8 cellular contexts compared by ENCODE assay signal in genomic region chr5:181191526-181192336, GRCh38. TPM values are rescaled to one million over a fixed set of nuclear protein-coding genes. Genes with fewer than 3 reads are reported as not detected.
A peak's percentile ranks its signal among the peaks of the same experiment; 100 is the strongest.
DNase-seq lines count a peak whose midpoint lies in the region; ATAC-seq and TF ChIP-seq lines count a peak whose summit lies in the region.

No MANE protein-coding gene starts in this region.

- peak overlapping the region; percentile 96 for H3K4me2 ChIP-seq in HCT116 (ENCODE audit: low read length)

- peaks cover 18 to 49% of the 10 kb centered on the region in 2 experiments for H3K4me1 ChIP-seq in HCT116 (ENCODE audit: control insufficient read depth in 1 of 2, insufficient read depth in 2 of 2, low read length in 2 of 2)
- H3K4me1 ChIP-seq in NT2/D1 (ENCODE audit: insufficient read depth, insufficient read length), result peaks cover 2% of the 10 kb centered on the region
- no peaks in the 10 kb centered on the region for H3K4me1 ChIP-seq in urinary bladder (ENCODE audit: insufficient read depth)

- no peak for TF ChIP-seq POLR2A in HCT116 (IDR thresholded peaks at IDR 0.05; ENCODE audit: borderline replicate concordance, extremely low read depth, insufficient read depth, insufficient read length)

- H4K20me1 ChIP-seq in HCT116 (ENCODE audit: insufficient read depth), result no peaks in the 10 kb centered on the region

- peak overlapping the region; percentile 95 for H3K27ac Mint-ChIP-seq in activated naive CD4-positive, alpha-beta T cell treated with anti-CD3 and anti-CD28 coated beads, Interleukin-2, amount 10 ng/mL, durations not matched to agents 7 days and 5 days
- peak overlapping the region; percentile 99 for H3K27ac Mint-ChIP-seq in progenitor cell of endocrine pancreas

- peaks cover 29% of the 10 kb centered on the region for H3K4me1 Mint-ChIP-seq in activated naive CD4-positive, alpha-beta T cell treated with anti-CD3 and anti-CD28 coated beads, Interleukin-2, amount 10 ng/mL, durations not matched to agents 7 days and 5 days
- H3K4me1 Mint-ChIP-seq in progenitor cell of endocrine pancreas (ENCODE audit: low read depth), result peaks cover 8% of the 10 kb centered on the region

- intact Hi-C loops in HCT116 (cut with micrococcal nuclease) (loop anchor here (1.0 kb wide), 1 partner anchor 14 kb away; the partner anchor contains the start of gene TRIM7), Right ventricle myocardium inferior (cut with DNase I) (loop anchor here (1.0 kb wide), 2 partner anchors 15 to 53 kb away; no protein-coding TSS in a partner anchor)

- H3K4me3 Mint-ChIP-seq in activated naive CD4-positive, alpha-beta T cell treated with anti-CD3 and anti-CD28 coated beads, Interleukin-2, amount 10 ng/mL, durations not matched to agents 7 days and 5 days, result peak overlapping the region; percentile 86
- peak overlapping the region; percentile 87 for H3K4me3 Mint-ChIP-seq in progenitor cell of endocrine pancreas (ENCODE audit: low read depth)

- POLR2A ChIA-PET in HCT116 (lab: Charles Lee), result interaction anchor here (0.6 to 2.4 kb wide), 8 partner anchors 11 to 52 kb away, joined by 3 to 41 read pairs (median 4); partner anchors contain the start of genes RACK1, TRIM41 and TRIM7

- H3K9me2 ChIP-seq in HCT116 (ENCODE audit: insufficient read depth), result no peaks in the 10 kb centered on the region

- H3K27ac ChIP-seq in HCT116 (ENCODE audit: low read depth, low read length), result peak overlapping the region; percentile 76
- peak overlapping the region; percentile 89 for H3K27ac ChIP-seq in urinary bladder (ENCODE audit: low read depth)

- RAD21 ChIA-PET in HCT116 (lab: Charles Lee; ENCODE audit: low non-redundant PET in 1 of 2, low total read pairs in 2 of 2, uncharacterized antibody in 2 of 2, unreplicated experiment in 2 of 2), result interaction anchor here (0.6 to 0.7 kb wide), 2 partner anchors 15 to 16 kb away, joined by 3 to 7 read pairs; no protein-coding TSS in a partner anchor

- H3K36me3 ChIP-seq in HCT116 (ENCODE audit: control insufficient read depth in 1 of 2, insufficient read depth in 2 of 2, low read length in 2 of 2) (no peaks in the 10 kb centered on the region), NT2/D1 (ENCODE audit: insufficient read depth, insufficient read length, low read length) (no peaks in the 10 kb centered on the region), urinary bladder (ENCODE audit: insufficient read depth) (no peaks in the 10 kb centered on the region)

- H3K9me3 ChIP-seq in HCT116 (ENCODE audit: control insufficient read depth in 1 of 2, insufficient read depth in 1 of 2, low read depth in 1 of 2, low read length in 2 of 2) (no peaks in the 10 kb centered on the region), NT2/D1 (ENCODE audit: insufficient read depth, low read length) (no peaks in the 10 kb centered on the region)

- H3K36me3 Mint-ChIP-seq in activated naive CD4-positive, alpha-beta T cell treated with anti-CD3 and anti-CD28 coated beads, Interleukin-2, amount 10 ng/mL, durations not matched to agents 7 days and 5 days, result peaks cover 11% of the 10 kb centered on the region
- H3K36me3 Mint-ChIP-seq in progenitor cell of endocrine pancreas (ENCODE audit: insufficient read depth), result peaks cover 1% of the 10 kb centered on the region

- H3K4me3 ChIP-seq in HCT116 (replicated peaks in 1 of 2; ENCODE audit: low read depth in 1 of 2, low read length in 2 of 2), result peak overlapping the region; percentile 74 to 92
- peak overlapping the region; percentile 60 for H3K4me3 ChIP-seq in NT2/D1 (ENCODE audit: insufficient read length, low read depth)
- H3K4me3 ChIP-seq in urinary bladder (ENCODE audit: low read depth, low read length), result peak overlapping the region; percentile 66

- H3K79me2 ChIP-seq in HCT116 (ENCODE audit: insufficient read depth, low read length), result 0 out of 2 replicates have a peak, but pooled peaks cover 6% of the 10 kb centered on the region

- peak; percentile 81 for DNase-seq in GM04503 (ENCODE audit: low read depth)
- peak; percentile 89 for DNase-seq in HCT116 (ENCODE audit: low read depth, low spot score)
- DNase-seq in NT2/D1 (ENCODE audit: low read depth, low spot score), result peak; percentile 78
- peak; percentile 95 for DNase-seq in activated naive CD4-positive, alpha-beta T cell treated with anti-CD3 and anti-CD28 coated beads, Interleukin-2, amount 10 ng/mL, durations not matched to agents 7 days and 5 days
- peak; percentile 98 for DNase-seq in Right ventricle myocardium inferior (ENCODE audit: missing footprints)
- DNase-seq in progenitor cell of endocrine pancreas (ENCODE audit: low spot score, unreplicated experiment), result peak; percentile 97
- no peak for DNase-seq in NCI-H748 (lab: John Stamatoyannopoulos, UW; ENCODE audit: unreplicated experiment)

- peak; percentile 68 for ATAC-seq in HCT116
- peak; percentile 86 for ATAC-seq in Right ventricle myocardium inferior

- TF ChIP-seq RAD21 in HCT116 (IDR thresholded peaks at IDR 0.05; ENCODE audit: low read depth), result no peak

- H3K9ac ChIP-seq in HCT116 (ENCODE audit: low read length) (peak overlapping the region; percentile 92), NT2/D1 (ENCODE audit: insufficient read length, low read depth) (peak overlapping the region; percentile 79)

- TF ChIP-seq CTCF in HCT116 (IDR thresholded peaks at IDR 0.05 in 2 of 3, conservative IDR thresholded peaks at IDR 0.05 in 1 of 3; ENCODE audit: borderline replicate concordance in 1 of 3, insufficient read depth in 1 of 3, low read depth in 2 of 3, low read length in 2 of 3) (no peak), progenitor cell of endocrine pancreas (IDR thresholded peaks at IDR 0.05; ENCODE audit: unreplicated experiment) (no peak)

- peaks cover 27% of the 10 kb centered on the region for H3K27me3 Mint-ChIP-seq in activated naive CD4-positive, alpha-beta T cell treated with anti-CD3 and anti-CD28 coated beads, Interleukin-2, amount 10 ng/mL, durations not matched to agents 7 days and 5 days
- peaks cover 15% of the 10 kb centered on the region for H3K27me3 Mint-ChIP-seq in progenitor cell of endocrine pancreas

- H2AFZ ChIP-seq in HCT116 (ENCODE audit: low read depth, low read length, poor library complexity, severe bottlenecking), result no peak overlapping the region

- no peaks in the 10 kb centered on the region for H3K9me3 Mint-ChIP-seq in activated naive CD4-positive, alpha-beta T cell treated with anti-CD3 and anti-CD28 coated beads, Interleukin-2, amount 10 ng/mL, durations not matched to agents 7 days and 5 days
- H3K9me3 Mint-ChIP-seq in progenitor cell of endocrine pancreas (ENCODE audit: low read depth), result no peaks in the 10 kb centered on the region

- no peaks in the 10 kb centered on the region for H3K27me3 ChIP-seq in HCT116 (ENCODE audit: insufficient read depth, low read length)
- peaks cover 26% of the 10 kb centered on the region for H3K27me3 ChIP-seq in NT2/D1 (ENCODE audit: insufficient read depth, insufficient read length)

- no TSS peak for BruUV-seq in HCT116 (replicated peaks; lab: Mats Ljungman, UMichigan)

- CTCF ChIA-PET in HCT116 (lab: Charles Lee), result interaction anchor here (0.6 to 1.1 kb wide), 4 partner anchors 13 to 53 kb away, joined by 3 to 6 read pairs (median 4); no protein-coding TSS in a partner anchor
- CTCF ChIA-PET in activated naive CD4-positive, alpha-beta T cell treated with anti-CD3 and anti-CD28 coated beads, Interleukin-2, amount 10 ng/mL, durations not matched to agents 7 days and 5 days (lab: Charles Lee), result interaction anchor here (0.8 to 4.4 kb wide), 4 partner anchors 10 to 52 kb away, joined by 3 to 22 read pairs (median 7); partner anchors contain the start of genes RACK1 and TRIM7

- WGBS in urinary bladder, result under 1% methylated on average over 64 of the region's 64 CpGs

TF ChIP-seq in HCT116, 20 proteins besides CTCF, POLR2A, EP300 and RAD21 (continues in another document):
- TF ChIP-seq SRF (IDR thresholded peaks at IDR 0.05; ENCODE audit: low read depth), result no peak
- no peak for TF ChIP-seq CBX3 (IDR thresholded peaks at IDR 0.05; ENCODE audit: low read depth)
- TF ChIP-seq EZH2 (IDR thresholded peaks at IDR 0.05), result no peak
- no peak for TF ChIP-seq FOSL1 (IDR thresholded peaks at IDR 0.05; ENCODE audit: low read depth)
- no peak for TF ChIP-seq ZNF274 (IDR thresholded peaks at IDR 0.05; ENCODE audit: low read depth, low read length)
- TF ChIP-seq JUND (IDR thresholded peaks at IDR 0.05), result no peak
- peak; percentile 12 for TF ChIP-seq TCF7L2 (IDR thresholded peaks at IDR 0.05; ENCODE audit: borderline replicate concordance, extremely low read depth, insufficient read depth, insufficient read length)
- TF ChIP-seq EZH2phosphoT487 (IDR thresholded peaks at IDR 0.05; ENCODE audit: borderline replicate concordance), result no peak
- no peak for TF ChIP-seq SP1 (IDR thresholded peaks at IDR 0.05; ENCODE audit: low read depth)
- no peak for TF ChIP-seq ATF3 (IDR thresholded peaks at IDR 0.05)
- peak; percentile 89 for TF ChIP-seq POLR2AphosphoS5 (IDR thresholded peaks at IDR 0.05; ENCODE audit: low read depth, low read length)
- TF ChIP-seq MAX (IDR thresholded peaks at IDR 0.05), result no peak

RNA-seq across cellular contexts. Expression of gene TRIM7, which starts 13.3 kb away (rescaled TPM):
- 30.2 TPM for total RNA-seq in HCT116 (2021; ENCODE audit: unreplicated experiment)
- 21.9 and 25.3 TPM in 2 replicates for polyA plus RNA-seq in HCT116 (2012)
- total RNA-seq in Right ventricle myocardium inferior, result 14.4 TPM
- not detected in 2 replicates for total RNA-seq in progenitor cell of endocrine pancreas
- total RNA-seq in urinary bladder, result 1.2 TPM
- polyA plus RNA-seq in urinary bladder, result 3.7 TPM

RNA-seq across cellular contexts. Expression of gene TRIM41, which starts 31.4 kb away (rescaled TPM):
- total RNA-seq in HCT116 (2021; ENCODE audit: unreplicated experiment), result 51.8 TPM
- 34.1 and 37.8 TPM in 2 replicates for polyA plus RNA-seq in HCT116 (2012)
- 20.9 TPM for total RNA-seq in Right ventricle myocardium inferior
- 37.4 and 37.6 TPM in 2 replicates for total RNA-seq in progenitor cell of endocrine pancreas
- total RNA-seq in urinary bladder, result 8.8 TPM
- 20.6 TPM for polyA plus RNA-seq in urinary bladder

RNA-seq across cellular contexts. Expression of gene OR2V2, which starts 44.3 kb away (rescaled TPM):
- not detected for total RNA-seq in HCT116 (2021; ENCODE audit: unreplicated experiment)
- polyA plus RNA-seq in HCT116 (2012), result 0.02 TPM in 1 of 2 replicates, not detected in the other
- not detected for total RNA-seq in Right ventricle myocardium inferior
- not detected in 2 replicates for total RNA-seq in progenitor cell of endocrine pancreas
- not detected for total RNA-seq in urinary bladder
- not detected for polyA plus RNA-seq in urinary bladder

RNA-seq across cellular contexts. Expression of gene RACK1, which starts 52.0 kb away (rescaled TPM):
- total RNA-seq in HCT116 (2021; ENCODE audit: unreplicated experiment) (2,432 TPM), Right ventricle myocardium inferior (693 TPM), progenitor cell of endocrine pancreas (1,813 and 1,855 TPM in 2 replicates), urinary bladder (2,993 TPM)
- polyA plus RNA-seq in HCT116 (2012), result 5,228 and 5,585 TPM in 2 replicates
- polyA plus RNA-seq in urinary bladder, result 2,408 TPM
